In the genomic region with DNA sequence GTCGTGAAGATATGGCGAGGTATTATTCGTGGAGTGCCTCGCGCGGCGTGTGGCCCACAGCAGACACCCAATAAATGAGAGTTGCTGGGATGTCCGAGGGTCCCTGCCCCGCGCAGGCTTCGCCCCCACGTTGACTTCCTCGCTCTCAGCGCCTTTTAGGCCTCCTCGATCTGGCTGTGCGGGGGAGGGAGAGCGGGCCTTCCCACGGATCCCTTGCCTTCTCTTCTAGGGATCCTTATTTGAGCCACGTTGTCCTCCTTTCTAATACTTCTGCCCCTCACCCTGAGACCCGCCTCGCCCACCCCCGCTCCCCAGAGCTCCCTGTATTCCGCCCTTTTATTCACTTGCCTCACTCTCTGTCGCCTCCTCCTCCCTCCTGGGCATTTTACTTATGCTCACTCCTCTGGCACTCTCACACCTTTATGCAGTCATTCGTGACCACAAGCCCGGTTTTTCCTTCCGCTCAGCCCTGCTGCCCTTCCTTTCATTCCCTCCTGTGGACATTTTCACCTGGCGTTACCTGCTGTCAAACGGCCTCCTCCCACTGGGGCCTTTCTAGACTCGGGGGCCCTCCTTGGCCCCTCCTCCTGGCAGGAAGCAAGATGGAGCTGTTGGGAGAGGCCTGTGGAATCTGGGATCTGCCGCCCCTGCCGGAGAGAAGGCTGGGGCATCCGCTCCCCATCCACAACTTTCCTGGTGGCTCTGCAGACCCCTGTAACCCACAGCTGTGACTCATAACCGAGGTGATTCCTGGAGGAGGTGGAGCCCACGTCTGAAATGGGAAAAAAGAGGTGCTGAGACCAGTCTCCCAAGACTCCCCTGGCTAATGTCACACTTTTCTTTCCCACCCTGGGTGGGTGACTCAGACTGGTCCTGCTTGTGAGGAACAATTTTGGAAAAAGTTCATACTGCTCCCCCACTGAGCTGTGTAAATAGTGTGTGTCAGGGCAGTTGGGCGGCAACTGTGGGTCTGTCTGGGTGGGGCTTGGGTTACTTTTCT, we compare ENCODE assay signal across 8 cellular contexts. TPM values are rescaled to one million over a fixed set of nuclear protein-coding genes. Genes with fewer than 3 reads are reported as not detected.
DNase-seq lines count a peak whose midpoint lies in the region; ATAC-seq and TF ChIP-seq lines count a peak whose summit lies in the region.

No MANE protein-coding gene starts in this region.

- H3K36me3 ChIP-seq in WERI-Rb-1 (no peaks in the 10 kb centered on the region), lower lobe of right lung (no peaks in the 10 kb centered on the region)
- no peaks in the 10 kb centered on the region for H3K36me3 ChIP-seq in effector memory CD4-positive, alpha-beta T cell (ENCODE audit: control insufficient read depth, insufficient read depth, low read length)

- H3K9me3 ChIP-seq in WERI-Rb-1 (ENCODE audit: severe bottlenecking) (peaks cover 9% of the 10 kb centered on the region), lower lobe of right lung (no peaks in the 10 kb centered on the region)
- no peaks in the 10 kb centered on the region for H3K9me3 ChIP-seq in effector memory CD4-positive, alpha-beta T cell (ENCODE audit: control insufficient read depth, low read length)

- intact Hi-C loops in lower lobe of right lung (cut with DNase I) = no loop called here

- peak overlapping the region; percentile 75 for H3K27ac ChIP-seq in WERI-Rb-1
- H3K27ac ChIP-seq in effector memory CD4-positive, alpha-beta T cell (ENCODE audit: insufficient read depth, low read length, poor library complexity, severe bottlenecking) = peak overlapping the region; percentile 87
- H3K27ac ChIP-seq in lower lobe of right lung = peak overlapping the region; percentile 90

- peak; percentile 43 for DNase-seq in DMS79 (lab: John Stamatoyannopoulos, UW)
- peak; percentile 43 for DNase-seq in HuH-7 (ENCODE audit: low spot score)
- DNase-seq in WERI-Rb-1 = peak; percentile 75
- DNase-seq in effector memory CD4-positive, alpha-beta T cell = peak in 1 of 3 donors; percentile 7
- peak; percentile 70 for DNase-seq in lower lobe of right lung
- peak; percentile 87 for DNase-seq in stromal cell of bone marrow (ENCODE audit: low read depth)
- no peak for DNase-seq in OCI-M2 (lab: John Stamatoyannopoulos, UW; ENCODE audit: unreplicated experiment)

- H3K27me3 ChIP-seq in WERI-Rb-1 (ENCODE audit: insufficient read depth, low read depth, severe bottlenecking) = no peaks in the 10 kb centered on the region
- no peaks in the 10 kb centered on the region for H3K27me3 ChIP-seq in effector memory CD4-positive, alpha-beta T cell (replicated peaks; ENCODE audit: control insufficient read depth, insufficient read depth, low read length, poor library complexity, severe bottlenecking)
- no peaks in the 10 kb centered on the region for H3K27me3 ChIP-seq in lower lobe of right lung (ENCODE audit: low read depth)

- TF ChIP-seq CTCF in WERI-Rb-1 (IDR thresholded peaks at IDR 0.05; ENCODE audit: low read depth, low read length) (peak; percentile 59), lower lobe of right lung (IDR thresholded peaks at IDR 0.05) (peak; percentile 53)

- H3K4me1 ChIP-seq in effector memory CD4-positive, alpha-beta T cell (ENCODE audit: control insufficient read depth, insufficient read depth, low read length, poor library complexity, severe bottlenecking) = peaks cover 24% of the 10 kb centered on the region
- peaks cover 46% of the 10 kb centered on the region for H3K4me1 ChIP-seq in lower lobe of right lung

- H3K4me3 ChIP-seq in WERI-Rb-1 (ENCODE audit: low read depth, low read length) (peak overlapping the region; percentile 73), lower lobe of right lung (peak overlapping the region; percentile 82)
- H3K4me3 ChIP-seq in effector memory CD4-positive, alpha-beta T cell (ENCODE audit: insufficient read depth, low read depth, low read length, poor library complexity, severe bottlenecking) = peak overlapping the region; percentile 88

- ATAC-seq in lower lobe of right lung (peak; percentile 48 to 64), HG02678 (IDR thresholded peaks at IDR 0.05; ENCODE audit: unreplicated experiment) (no peak)

RNA-seq across cellular contexts. Expression of a gene that starts 1.0 kb away (rescaled TPM):
- total RNA-seq in lower lobe of right lung = 106 TPM
